In genomic region chr11:47979378-47980092, GRCh38 we compare ENCODE assay signal across 8 cellular contexts. TPM values are rescaled to one million over a fixed set of nuclear protein-coding genes. Genes with fewer than 3 reads are reported as not detected.
DNase-seq lines count a peak whose midpoint lies in the region; ATAC-seq and TF ChIP-seq lines count a peak whose summit lies in the region.

No MANE protein-coding gene starts in this region.

- no peaks in the 10 kb centered on the region for H4K20me1 ChIP-seq in smooth muscle cell (ENCODE audit: low read depth)

- H3K27me3 ChIP-seq in smooth muscle cell (ENCODE audit: low read depth), result no peaks in the 10 kb centered on the region

- H3K4me1 ChIP-seq in smooth muscle cell (ENCODE audit: low read depth), result peaks cover 24% of the 10 kb centered on the region

- peaks cover 9% of the 10 kb centered on the region for H3K79me2 ChIP-seq in smooth muscle cell (ENCODE audit: low read depth)

- no peak overlapping the region for H3K9ac ChIP-seq in smooth muscle cell (ENCODE audit: low read depth)

- H3K4me3 ChIP-seq in iPS-11a (ENCODE audit: low read depth, low read length) (peak overlapping the region; percentile 56), smooth muscle cell (peak overlapping the region; percentile 79)

- peak overlapping the region; percentile 75 for H2AFZ ChIP-seq in smooth muscle cell (ENCODE audit: low read depth)

- no peak overlapping the region for H3K27ac Mint-ChIP-seq in activated T-cell treated with anti-CD3 and anti-CD28 coated beads, Interleukin-2, amount 50 U/mL, for 72 hours
- peak overlapping the region; percentile 54 for H3K27ac Mint-ChIP-seq in activated T-helper 1 cell treated with anti-CD3 and anti-CD28 coated beads, Interleukin-12 subunit alpha, Interleukin-12 subunit beta, Interleukin-2, Interleukin-4 antibody, amounts not matched to agents 30 ng/mL and 10 ng/mL and 1 ng/mL, durations not matched to agents 14 hours and 24 hours and 36 hours

- peaks cover 9% of the 10 kb centered on the region for H3K27me3 Mint-ChIP-seq in activated T-cell treated with anti-CD3 and anti-CD28 coated beads, Interleukin-2, amount 50 U/mL, for 72 hours (ENCODE audit: low read depth)
- H3K27me3 Mint-ChIP-seq in activated T-helper 1 cell treated with anti-CD3 and anti-CD28 coated beads, Interleukin-12 subunit alpha, Interleukin-12 subunit beta, Interleukin-2, Interleukin-4 antibody, amounts not matched to agents 30 ng/mL and 10 ng/mL and 1 ng/mL, durations not matched to agents 14 hours and 24 hours and 36 hours (ENCODE audit: insufficient read depth), result peaks cover 12% of the 10 kb centered on the region

- 29% methylated on average over 19 of the region's 19 CpGs for WGBS in smooth muscle cell (ENCODE audit: low lambda C conversion rate)

- TF ChIP-seq CTCF in smooth muscle cell (IDR thresholded peaks at IDR 0.05; ENCODE audit: borderline replicate concordance, insufficient read depth, poor library complexity, severe bottlenecking), result no peak

- H3K27ac ChIP-seq in smooth muscle cell (ENCODE audit: low read depth), result no peak overlapping the region

- peak overlapping the region; percentile 100 for H3K4me2 ChIP-seq in smooth muscle cell

- H3F3A ChIP-seq in smooth muscle cell (ENCODE audit: low read depth), result peaks cover 20% of the 10 kb centered on the region

- peak overlapping the region; percentile 39 to 60 for H3K4me3 Mint-ChIP-seq in activated T-cell treated with anti-CD3 and anti-CD28 coated beads, Interleukin-2, amount 50 U/mL, for 72 hours
- peak overlapping the region; percentile 70 for H3K4me3 Mint-ChIP-seq in activated T-helper 1 cell treated with anti-CD3 and anti-CD28 coated beads, Interleukin-12 subunit alpha, Interleukin-12 subunit beta, Interleukin-2, Interleukin-4 antibody, amounts not matched to agents 30 ng/mL and 10 ng/mL and 1 ng/mL, durations not matched to agents 14 hours and 24 hours and 36 hours

- H3K36me3 Mint-ChIP-seq in activated T-cell treated with anti-CD3 and anti-CD28 coated beads, Interleukin-2, amount 50 U/mL, for 72 hours (ENCODE audit: insufficient read depth in 2 of 2), result peaks cover 4 to 7% of the 10 kb centered on the region in 2 donors
- peaks cover 18% of the 10 kb centered on the region for H3K36me3 Mint-ChIP-seq in activated T-helper 1 cell treated with anti-CD3 and anti-CD28 coated beads, Interleukin-12 subunit alpha, Interleukin-12 subunit beta, Interleukin-2, Interleukin-4 antibody, amounts not matched to agents 30 ng/mL and 10 ng/mL and 1 ng/mL, durations not matched to agents 14 hours and 24 hours and 36 hours (ENCODE audit: low read depth)

- no peaks in the 10 kb centered on the region for H3K36me3 ChIP-seq in smooth muscle cell (ENCODE audit: low read depth)

- no peaks in the 10 kb centered on the region for H3K9me3 Mint-ChIP-seq in activated T-cell treated with anti-CD3 and anti-CD28 coated beads, Interleukin-2, amount 50 U/mL, for 72 hours
- no peaks in the 10 kb centered on the region for H3K9me3 Mint-ChIP-seq in activated T-helper 1 cell treated with anti-CD3 and anti-CD28 coated beads, Interleukin-12 subunit alpha, Interleukin-12 subunit beta, Interleukin-2, Interleukin-4 antibody, amounts not matched to agents 30 ng/mL and 10 ng/mL and 1 ng/mL, durations not matched to agents 14 hours and 24 hours and 36 hours

- no peak for ATAC-seq in activated T-cell treated with anti-CD3 and anti-CD28 coated beads, Interleukin-2, amount 50 U/mL, for 72 hours (replicated peaks in 1 of 2)

- DNase-seq in activated T-cell treated with anti-CD3 and anti-CD28 coated beads, Interleukin-2, amount 50 U/mL, for 72 hours, result no peak
- DNase-seq in activated T-cell treated with anti-CD3 and anti-CD28 coated beads for 4 hours, result no peak
- no peak for DNase-seq in activated T-helper 1 cell treated with anti-CD3 and anti-CD28 coated beads, Interleukin-12 subunit alpha, Interleukin-12 subunit beta, Interleukin-2, Interleukin-4 antibody, amounts not matched to agents 30 ng/mL and 10 ng/mL and 1 ng/mL, durations not matched to agents 14 hours and 24 hours and 36 hours (ENCODE audit: low spot score)
- DNase-seq in smooth muscle cell (lab: John Stamatoyannopoulos, UW; ENCODE audit: unreplicated experiment), result no peak
- DNase-seq in NCI-H524 treated with DMSO at 0.1 percent for 48 hours (lab: John Stamatoyannopoulos, UW), result no peak
- DNase-seq in DMS153 (lab: John Stamatoyannopoulos, UW), result no peak
- DNase-seq in HK-2 (ENCODE audit: unreplicated experiment), result no peak

- intact Hi-C loops in activated T-helper 1 cell treated with anti-CD3 and anti-CD28 coated beads, Interleukin-12 subunit alpha, Interleukin-12 subunit beta, Interleukin-2, Interleukin-4 antibody, amounts not matched to agents 30 ng/mL and 10 ng/mL and 1 ng/mL, durations not matched to agents 14 hours and 24 hours and 36 hours (cut with micrococcal nuclease), result loop anchor here (1.0 to 5.0 kb wide), 2 partner anchors 32 to 41 kb away; no protein-coding TSS in a partner anchor

- H3K9me3 ChIP-seq in smooth muscle cell (replicated peaks; ENCODE audit: low read depth), result no peaks in the 10 kb centered on the region

- peaks cover 35% of the 10 kb centered on the region for H3K4me1 Mint-ChIP-seq in activated T-cell treated with anti-CD3 and anti-CD28 coated beads, Interleukin-2, amount 50 U/mL, for 72 hours (ENCODE audit: low read depth)
- H3K4me1 Mint-ChIP-seq in activated T-helper 1 cell treated with anti-CD3 and anti-CD28 coated beads, Interleukin-12 subunit alpha, Interleukin-12 subunit beta, Interleukin-2, Interleukin-4 antibody, amounts not matched to agents 30 ng/mL and 10 ng/mL and 1 ng/mL, durations not matched to agents 14 hours and 24 hours and 36 hours (ENCODE audit: low read depth), result peaks cover 27% of the 10 kb centered on the region

RNA-seq across cellular contexts. Expression of gene PTPRJ, which starts 0.8 kb away (rescaled TPM):
- 10 to 100 TPM; 36.6 to 50.6 TPM for total RNA-seq in activated T-cell treated with anti-CD3 and anti-CD28 coated beads, Interleukin-2, amount 50 U/mL, for 72 hours
- total RNA-seq in activated T-helper 1 cell treated with anti-CD3 and anti-CD28 coated beads, Interleukin-12 subunit alpha, Interleukin-12 subunit beta, Interleukin-2, Interleukin-4 antibody, amounts not matched to agents 30 ng/mL and 10 ng/mL and 1 ng/mL, durations not matched to agents 14 hours and 24 hours and 36 hours, result 69.6 and 70.3 TPM in 2 replicates
- total RNA-seq in smooth muscle cell, result 2.6 and 6.3 TPM in 2 replicates
- polyA plus RNA-seq in smooth muscle cell, result 1.5 and 1.7 TPM in 2 replicates
